In the genomic region with DNA sequence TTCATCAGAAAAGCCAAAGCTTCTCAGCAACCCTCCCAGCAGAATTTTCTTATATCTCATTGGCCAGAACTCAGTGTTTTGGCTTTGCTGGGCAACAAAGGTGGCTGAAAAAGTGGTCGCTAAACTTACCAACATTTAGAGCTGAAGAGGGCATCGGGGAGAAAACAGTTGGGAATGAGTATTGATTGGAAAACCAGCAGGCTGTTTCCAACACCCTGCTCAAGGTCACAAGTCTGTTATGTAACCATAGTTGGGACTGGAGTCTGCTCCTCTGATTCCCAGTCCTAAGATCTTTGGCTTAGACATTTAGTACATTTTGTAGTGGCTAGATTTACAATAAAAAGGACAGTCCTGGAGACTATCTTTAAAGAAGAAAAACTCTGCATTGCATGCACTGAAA, we compare ENCODE assay signal across 26 cellular contexts. TPM values are rescaled to one million over a fixed set of nuclear protein-coding genes. Genes with fewer than 3 reads are reported as not detected.
DNase-seq lines count a peak whose midpoint lies in the region; ATAC-seq, FAIRE-seq and TF ChIP-seq lines count a peak whose summit lies in the region.
"Had no signal": no experiment of that assay in that cellular context is flagged by ENCODE, and none has a peak within 500 bp of the region (broad histone marks: within the 10 kb centered on the region; RNA-seq: fewer than 3 reads in every experiment).

No MANE protein-coding gene starts in this region.

- no peak overlapping the region for H3K27ac ChIP-seq in HepG2 (ENCODE audit: extremely low read length, insufficient read depth, low read length)
- no peak overlapping the region for H3K27ac ChIP-seq in right lobe of liver
- H3K27ac ChIP-seq: BLaER1 treated with 17β-estradiol and CSF1 and Interleukin-3, amounts not matched to agents 10 nM and 100 nM had no signal

- POLR2A ChIA-PET in HepG2 (lab: Yijun Ruan, JAX): no interaction called here

- CTCF ChIA-PET in HepG2 (lab: Yijun Ruan, JAX; ENCODE audit: low intra/inter-chr PET ratio, low total read pairs): no interaction called here

- H3K79me2 ChIP-seq in HepG2 (ENCODE audit: insufficient read depth, low read length): no peaks in the 10 kb centered on the region

- no peak for TF ChIP-seq CTCF in HepG2 (CRISPR knock-in tag; IDR thresholded peaks at IDR 0.05)
- no peak for TF ChIP-seq CTCF in right lobe of liver (IDR thresholded peaks at IDR 0.05)

- DNase-seq in NCI-H524 treated with DMSO at 0.1 percent for 48 hours (lab: John Stamatoyannopoulos, UW) (peak; percentile 35), HepG2 (ENCODE audit: low spot score) (no peak), right lobe of liver (no peak), NCI-H2107 treated with DMSO at 0.1 percent for 48 hours (lab: John Stamatoyannopoulos, UW; ENCODE audit: unreplicated experiment) (no peak), superior temporal gyrus (ENCODE audit: extremely low spot score) (no peak)
- DNase-seq: 8988T; AML-193; CD4-positive, alpha-beta memory T cell; CD4-positive, CD25-positive, alpha-beta regulatory T cell; CD8-positive, alpha-beta memory T cell; COR-L47; DMS 273 treated with DMSO at 0.1 percent for 48 hours; DMS153; DMS53; DMS79; DND-41; EL; GDM1 had no signal

- no peak for TF ChIP-seq POLR2A in HepG2 (IDR thresholded peaks at IDR 0.05; ENCODE audit: insufficient read depth in 1 of 2, low read depth in 2 of 2, low read length in 2 of 2)
- TF ChIP-seq POLR2A in right lobe of liver (IDR thresholded peaks at IDR 0.05): no peak
- TF ChIP-seq POLR2A in GM18505 (IDR thresholded peaks at IDR 0.05; ENCODE audit: borderline replicate concordance, extremely low read depth, insufficient read depth, insufficient read length): no peak

- H4K20me1 ChIP-seq in HepG2 (ENCODE audit: insufficient read depth, low read length): no peaks in the 10 kb centered on the region

- H3K4me2 ChIP-seq in HepG2 (ENCODE audit: low read depth, low read length): no peak overlapping the region
- H3K4me2 ChIP-seq: BLaER1 treated with 17β-estradiol and CSF1 and Interleukin-3, amounts not matched to agents 10 nM and 100 nM had no signal

- H3K4me1 ChIP-seq in HepG2 (ENCODE audit: insufficient read depth, low read length) (no peaks in the 10 kb centered on the region), right lobe of liver (peaks cover 0 to 6% (median 0%) of the 10 kb centered on the region in 4 donors)
- H3K4me1 ChIP-seq: BLaER1 treated with 17β-estradiol and CSF1 and Interleukin-3, amounts not matched to agents 10 nM and 100 nM had no signal

- intact Hi-C loops in HepG2 (cut with micrococcal nuclease; ENCODE audit: unreplicated experiment): no loop called here
- intact Hi-C loops in right lobe of liver (cut with DNase I): no loop called here

- H3K9me3 ChIP-seq in HepG2 (ENCODE audit: low read length): no peaks in the 10 kb centered on the region
- H3K9me3 ChIP-seq in right lobe of liver: no peaks in the 10 kb centered on the region

- H2AFZ ChIP-seq in HepG2 (ENCODE audit: low read length): no peak overlapping the region

- no peak overlapping the region for H3K4me3 ChIP-seq in HepG2 (replicated peaks in 1 of 3; ENCODE audit: insufficient read depth in 1 of 3, low read depth in 2 of 3, low read length in 3 of 3)
- no peak overlapping the region for H3K4me3 ChIP-seq in right lobe of liver
- H3K4me3 ChIP-seq: BLaER1 treated with 17β-estradiol and CSF1 and Interleukin-3, amounts not matched to agents 10 nM and 100 nM; GM12878 had no signal

- ATAC-seq in HepG2 (no peak), right lobe of liver (peak in 3 of 4 donors; percentile 27 to 80 (median 30)), GM18505 (IDR thresholded peaks at IDR 0.05; ENCODE audit: unreplicated experiment) (no peak)
- ATAC-seq: GM12878 had no signal

- H3K36me3 ChIP-seq in HepG2 (replicated peaks in 1 of 2; ENCODE audit: control insufficient read depth in 1 of 2, insufficient read depth in 2 of 2, low read length in 2 of 2) (no peaks in the 10 kb centered on the region), right lobe of liver (no peaks in the 10 kb centered on the region)
- H3K36me3 ChIP-seq: BLaER1 treated with 17β-estradiol and CSF1 and Interleukin-3, amounts not matched to agents 10 nM and 100 nM had no signal

- no peak for FAIRE-seq in HepG2 (lab: Jason Lieb, UNC)
- FAIRE-seq: A204.1, GM12878, GM12892, GM19239 had no signal

- H3K27me3 ChIP-seq in HepG2 (ENCODE audit: control insufficient read depth in 1 of 2, insufficient read depth in 2 of 2, low read length in 2 of 2) (peaks cover 1 to 30% of the 10 kb centered on the region in 2 experiments; a peak in 3 of 5 replicates), right lobe of liver (peaks cover 0 to 6% of the 10 kb centered on the region in 2 donors)
- H3K27me3 ChIP-seq: BLaER1 treated with 17β-estradiol and CSF1 and Interleukin-3, amounts not matched to agents 10 nM and 100 nM had no signal

- no peak overlapping the region for H3K9ac ChIP-seq in HepG2 (ENCODE audit: insufficient read depth, low read depth, low read length)
- H3K9ac ChIP-seq: BLaER1 treated with 17β-estradiol and CSF1 and Interleukin-3, amounts not matched to agents 10 nM and 100 nM had no signal

- BruUV-seq in HepG2 (replicated peaks; lab: Mats Ljungman, UMichigan): no TSS peak

- TF ChIP-seq EP300 in HepG2 (IDR thresholded peaks at IDR 0.05; ENCODE audit: low read depth in 2 of 2, low read length in 2 of 2) (no peak), HepG2 (CRISPR knock-in tag; IDR thresholded peaks at IDR 0.05; ENCODE audit: borderline replicate concordance) (no peak)

- 0% methylated on average over 2 of the region's 2 CpGs for WGBS in HepG2 (ENCODE audit: low lambda C conversion rate)
- WGBS in right lobe of liver (ENCODE audit: insufficient coverage, low coverage, low lambda C conversion rate, missing lambda C conversion rate): 18% methylated on average over 2 of the region's 2 CpGs

- in situ Hi-C loops in HepG2 (cut with HindIII; ENCODE audit: extremely low pct_ligation_motif_present, low pct_unique_long_range_greater_than_20kb): no loop called here

- TF ChIP-seq RAD21 in HepG2 (CRISPR knock-in tag; IDR thresholded peaks at IDR 0.05): no peak

TF ChIP-seq in HepG2, 621 proteins besides CTCF, POLR2A, EP300 and RAD21 (continues in another document):
- peak; percentile 53; the same call in 1 of the 2 replicates for TF ChIP-seq ONECUT2 (CRISPR knock-in tag; IDR thresholded peaks at IDR 0.05)
- peak; percentile 28; the same call in 1 of the 2 replicates for TF ChIP-seq GATAD2A (CRISPR knock-in tag; IDR thresholded peaks at IDR 0.05)

RNA-seq across cellular contexts. Expression of a gene that starts 17.1 kb away (rescaled TPM):
- not detected in 2 replicates for total RNA-seq in HepG2 (2016; rRNA removed; fragmentation: Illumina TruSeq; extraction: Trizol)
- total RNA-seq in HepG2 (2016; cell fraction: cytosol; rRNA removed; fragmentation: Illumina TruSeq; extraction: Trizol; ENCODE audit: low read depth): not detected in 2 replicates
- not detected in 2 replicates for total RNA-seq in HepG2 (2016; cell fraction: insoluble cytoplasmic fraction; rRNA removed; fragmentation: Illumina TruSeq; extraction: Trizol)
- not detected in 2 replicates for total RNA-seq in HepG2 (2016; cell fraction: membrane; rRNA removed; fragmentation: Illumina TruSeq; extraction: Trizol)
- not detected in 2 replicates for total RNA-seq in HepG2 (2016; cell fraction: nucleus; rRNA removed; fragmentation: Illumina TruSeq; extraction: Trizol)
- not detected in 2 replicates for polyA plus RNA-seq in HepG2 (2011; rRNA removed)
- not detected in 2 replicates for polyA plus RNA-seq in HepG2 (2011; cell fraction: cytosol; rRNA removed)
- polyA plus RNA-seq in HepG2 (2011; cell fraction: nucleus; rRNA removed): not detected in 2 replicates
- not detected in 2 replicates for polyA plus RNA-seq in HepG2 (2012)
- not detected in 2 replicates for polyA plus RNA-seq in HepG2 (2016; cell fraction: cytosol; fragmentation: Illumina TruSeq; extraction: Trizol; ENCODE audit: low read depth)
- polyA plus RNA-seq in HepG2 (2016; cell fraction: insoluble cytoplasmic fraction; fragmentation: Illumina TruSeq; extraction: Trizol; ENCODE audit: low read depth): not detected in 2 replicates
- polyA plus RNA-seq in HepG2 (2016; cell fraction: membrane; fragmentation: Illumina TruSeq; extraction: Trizol; ENCODE audit: low read depth): not detected in 2 replicates
- polyA plus RNA-seq in HepG2 (2016; cell fraction: nucleus; fragmentation: Illumina TruSeq; extraction: Trizol; ENCODE audit: insufficient read depth, low read depth): not detected in 2 replicates
- polyA minus RNA-seq in HepG2 (2011; rRNA and poly(A)+ RNA removed; ENCODE audit: low replicate concordance): not detected in 2 replicates
- not detected in 2 replicates for polyA minus RNA-seq in HepG2 (2011; cell fraction: cytosol; rRNA and poly(A)+ RNA removed)
- polyA minus RNA-seq in HepG2 (2011; cell fraction: nucleus; rRNA and poly(A)+ RNA removed): not detected in 2 replicates
- total RNA-seq in right lobe of liver: not detected
- total RNA-seq: CD4-positive, alpha-beta memory T cell; CD4-positive, CD25-positive, alpha-beta regulatory T cell; CD8-positive, alpha-beta memory T cell; G401 had no signal
- polyA plus RNA-seq: CD14-positive monocyte; CD4-positive, alpha-beta memory T cell; CD4-positive, CD25-positive, alpha-beta regulatory T cell; CD8-positive, alpha-beta memory T cell had no signal

RNA-seq across cellular contexts. Expression of a gene that starts 50.1 kb away (rescaled TPM):
- total RNA-seq in HepG2 (2016; rRNA removed; fragmentation: Illumina TruSeq; extraction: Trizol) (12.6 and 20.2 TPM in 2 replicates), right lobe of liver (10 to 100 TPM in 1 of 6 experiments, 1 to 10 TPM in 5; 5.5 to 13.8 (median 8.1) TPM)
- 2.4 and 2.6 TPM in 2 replicates for total RNA-seq in HepG2 (2016; cell fraction: cytosol; rRNA removed; fragmentation: Illumina TruSeq; extraction: Trizol; ENCODE audit: low read depth)
- 11.6 and 19.3 TPM in 2 replicates for total RNA-seq in HepG2 (2016; cell fraction: insoluble cytoplasmic fraction; rRNA removed; fragmentation: Illumina TruSeq; extraction: Trizol)
- 5.3 and 7.5 TPM in 2 replicates for total RNA-seq in HepG2 (2016; cell fraction: membrane; rRNA removed; fragmentation: Illumina TruSeq; extraction: Trizol)
- total RNA-seq in HepG2 (2016; cell fraction: nucleus; rRNA removed; fragmentation: Illumina TruSeq; extraction: Trizol): 8.9 and 9.5 TPM in 2 replicates
- polyA plus RNA-seq in HepG2 (2011; rRNA removed): 5.2 and 6.5 TPM in 2 replicates
- 2.2 and 4.3 TPM in 2 replicates for polyA plus RNA-seq in HepG2 (2011; cell fraction: cytosol; rRNA removed)
- 1.3 and 2.2 TPM in 2 replicates for polyA plus RNA-seq in HepG2 (2011; cell fraction: nucleus; rRNA removed)
- 12.3 and 12.8 TPM in 2 replicates for polyA plus RNA-seq in HepG2 (2012)
- 2.4 and 3.0 TPM in 2 replicates for polyA plus RNA-seq in HepG2 (2016; cell fraction: cytosol; fragmentation: Illumina TruSeq; extraction: Trizol; ENCODE audit: low read depth)
- polyA plus RNA-seq in HepG2 (2016; cell fraction: insoluble cytoplasmic fraction; fragmentation: Illumina TruSeq; extraction: Trizol; ENCODE audit: low read depth): 27.3 and 29.1 TPM in 2 replicates
- 6.5 and 7.9 TPM in 2 replicates for polyA plus RNA-seq in HepG2 (2016; cell fraction: membrane; fragmentation: Illumina TruSeq; extraction: Trizol; ENCODE audit: low read depth)
- 19.4 and 20.6 TPM in 2 replicates for polyA plus RNA-seq in HepG2 (2016; cell fraction: nucleus; fragmentation: Illumina TruSeq; extraction: Trizol; ENCODE audit: insufficient read depth, low read depth)
- 0.98 and 1.6 TPM in 2 replicates for polyA minus RNA-seq in HepG2 (2011; rRNA and poly(A)+ RNA removed; ENCODE audit: low replicate concordance)
- 3.0 and 4.1 TPM in 2 replicates for polyA minus RNA-seq in HepG2 (2011; cell fraction: cytosol; rRNA and poly(A)+ RNA removed)
- polyA minus RNA-seq in HepG2 (2011; cell fraction: nucleus; rRNA and poly(A)+ RNA removed): 6.2 and 9.3 TPM in 2 replicates

Comparison
In these comparisons a context has a peak if more than half of its experiments do, and no peak if none do; other contexts are left out.
1. ATAC-seq: peak in right lobe of liver (3 of 4); none in HepG2 (single experiment) and GM18505 (single experiment).